In the genomic region with DNA sequence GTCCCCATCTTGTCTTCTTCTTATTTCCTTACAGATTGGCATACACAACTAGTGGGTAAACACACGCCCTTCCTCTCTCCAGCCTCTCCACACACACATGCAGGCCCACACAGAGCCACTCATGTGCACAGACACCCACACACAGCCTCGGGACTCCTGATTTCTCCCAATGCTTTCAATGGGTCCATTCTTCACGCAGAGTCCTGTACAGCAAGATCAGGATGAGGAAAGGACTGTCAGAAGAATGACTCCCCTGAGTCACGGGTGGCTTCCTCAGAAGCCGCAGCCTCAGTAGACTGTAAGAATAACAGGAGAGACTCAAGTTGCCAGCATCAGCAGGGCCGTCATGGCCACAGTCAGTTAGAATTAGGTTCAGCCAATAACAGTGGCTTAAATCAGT, we compare ENCODE assay signal across 28 cellular contexts.
DNase-seq lines count a peak whose midpoint lies in the region; ATAC-seq and TF ChIP-seq lines count a peak whose summit lies in the region.
"Had no signal": no experiment of that assay in that cellular context is flagged by ENCODE, and none has a peak within 500 bp of the region (broad histone marks: within the 10 kb centered on the region; RNA-seq: fewer than 3 reads in every experiment).

No MANE protein-coding gene starts in this region.

- no peak overlapping the region for H3K27ac ChIP-seq in mammary epithelial cell (ENCODE audit: insufficient read depth, low read depth, low read length)
- peak overlapping the region; percentile 24 for H3K27ac ChIP-seq in epithelial cell of prostate
- H3K27ac ChIP-seq in osteoblast (ENCODE audit: low read depth, low read length), result no peak overlapping the region
- H3K27ac ChIP-seq: A549, dorsolateral prefrontal cortex, parathyroid adenoma, right lobe of liver, RWPE1 had no signal

- H4K20me1 ChIP-seq in mammary epithelial cell (ENCODE audit: insufficient read depth, low read length), result no peaks in the 10 kb centered on the region
- no peaks in the 10 kb centered on the region for H4K20me1 ChIP-seq in osteoblast (ENCODE audit: insufficient read depth, low read length)

- POLR2A ChIA-PET in MCF 10A (lab: Yijun Ruan, JAX), result no interaction called here
- POLR2A ChIA-PET in HEK293T (lab: Yijun Ruan, JAX), result no interaction called here

- H3K4me2 ChIP-seq in mammary epithelial cell (ENCODE audit: insufficient read depth, low read depth, low read length) (no peak overlapping the region), osteoblast (ENCODE audit: insufficient read depth, low read length) (no peak overlapping the region)
- H3K4me2 ChIP-seq: A549, GM23338 had no signal

- H3K9ac ChIP-seq in mammary epithelial cell (ENCODE audit: insufficient read depth, low read length), result no peak overlapping the region
- H3K9ac ChIP-seq: parathyroid adenoma had no signal

- intact Hi-C loops in MCF 10A (cut with micrococcal nuclease), result no loop called here
- intact Hi-C loops in mammary epithelial cell (cut with micrococcal nuclease), result no loop called here

- H3K4me1 ChIP-seq in mammary epithelial cell (ENCODE audit: insufficient read depth, low read length) (peaks cover 8% of the 10 kb centered on the region), osteoblast (ENCODE audit: insufficient read depth, low read length) (no peaks in the 10 kb centered on the region)
- H3K4me1 ChIP-seq: A549, parathyroid adenoma, right lobe of liver had no signal

- H2AFZ ChIP-seq in mammary epithelial cell (ENCODE audit: low read depth, low read length) (no peak overlapping the region), osteoblast (ENCODE audit: low read length) (peak overlapping the region; percentile 43)
- H2AFZ ChIP-seq: GM23338, parathyroid adenoma had no signal

- H3K4me3 ChIP-seq in mammary epithelial cell (replicated peaks in 1 of 3; ENCODE audit: insufficient read depth in 1 of 3, low read depth in 2 of 3, low read length in 3 of 3) (no peak overlapping the region), osteoblast (ENCODE audit: insufficient read depth, low read length) (no peak overlapping the region)
- H3K4me3 ChIP-seq: A549, dorsolateral prefrontal cortex, GM23338, lung, right lobe of liver had no signal

- H3K4me1 Mint-ChIP-seq in MCF 10A (ENCODE audit: insufficient read depth, unreplicated experiment) (peaks cover 30% of the 10 kb centered on the region), osteocyte (ENCODE audit: unreplicated experiment) (no peaks in the 10 kb centered on the region)
- no peaks in the 10 kb centered on the region for H3K4me1 Mint-ChIP-seq in activated T-cell treated with anti-CD3 and anti-CD28 coated beads, Interleukin-2, amount 50 U/mL, for 4 hours (ENCODE audit: low read depth)
- H3K4me1 Mint-ChIP-seq: activated CD4-positive, alpha-beta memory T cell treated with anti-CD3 and anti-CD28 coated beads, Interleukin-2, amount 10 ng/mL, durations not matched to agents 7 days and 5 days; activated naive CD8-positive, alpha-beta T cell treated with anti-CD3 and anti-CD28 coated beads for 36 hours; CD4-positive, alpha-beta memory T cell; GM23338; stimulated activated effector memory CD8-positive, alpha-beta T cell treated with anti-CD3 and anti-CD28 coated beads, Interleukin-12 subunit alpha, Interleukin-12 subunit beta, amount 100 ng/mL, for 72 hours had no signal

- no peak for ATAC-seq in activated T-cell treated with anti-CD3 and anti-CD28 coated beads, Interleukin-2, amount 50 U/mL, for 4 hours
- ATAC-seq: A549; activated CD4-positive, CD25-positive, alpha-beta regulatory T cell treated with anti-CD3 and anti-CD28 coated beads, Interleukin-2, amount 50 U/mL, for 24 hours; GM23338; stimulated activated effector memory CD8-positive, alpha-beta T cell treated with anti-CD3 and anti-CD28 coated beads, Interleukin-12 subunit alpha, Interleukin-12 subunit beta, amount 100 ng/mL, for 72 hours had no signal

- H3K27ac Mint-ChIP-seq in MCF 10A (ENCODE audit: low read depth, unreplicated experiment), result peak overlapping the region; percentile 78
- H3K27ac Mint-ChIP-seq in osteocyte (ENCODE audit: unreplicated experiment), result no peak overlapping the region
- H3K27ac Mint-ChIP-seq: activated CD4-positive, alpha-beta memory T cell treated with anti-CD3 and anti-CD28 coated beads, Interleukin-2, amount 10 ng/mL, durations not matched to agents 7 days and 5 days; activated naive CD8-positive, alpha-beta T cell treated with anti-CD3 and anti-CD28 coated beads for 36 hours; CD4-positive, alpha-beta memory T cell; GM23338; nephron progenitor cell; stimulated activated effector memory CD8-positive, alpha-beta T cell treated with anti-CD3 and anti-CD28 coated beads, Interleukin-12 subunit alpha, Interleukin-12 subunit beta, amount 100 ng/mL, for 72 hours had no signal

- peaks cover 8% of the 10 kb centered on the region for H3K9me3 Mint-ChIP-seq in MCF 10A (ENCODE audit: unreplicated experiment)
- peaks cover 16% of the 10 kb centered on the region for H3K9me3 Mint-ChIP-seq in osteocyte (ENCODE audit: unreplicated experiment)
- no peaks in the 10 kb centered on the region for H3K9me3 Mint-ChIP-seq in activated T-cell treated with anti-CD3 and anti-CD28 coated beads, Interleukin-2, amount 50 U/mL, for 4 hours
- H3K9me3 Mint-ChIP-seq: activated CD4-positive, alpha-beta memory T cell treated with anti-CD3 and anti-CD28 coated beads, Interleukin-2, amount 10 ng/mL, durations not matched to agents 7 days and 5 days; activated naive CD8-positive, alpha-beta T cell treated with anti-CD3 and anti-CD28 coated beads for 36 hours; CD4-positive, alpha-beta memory T cell; GM23338; stimulated activated effector memory CD8-positive, alpha-beta T cell treated with anti-CD3 and anti-CD28 coated beads, Interleukin-12 subunit alpha, Interleukin-12 subunit beta, amount 100 ng/mL, for 72 hours had no signal

- no TSS peak for BruUV-seq in MCF 10A (replicated peaks; lab: Mats Ljungman, UMichigan)
- BruUV-seq in mammary epithelial cell (replicated peaks; lab: Mats Ljungman, UMichigan), result no TSS peak

- DNase-seq in MCF 10A (ENCODE audit: unreplicated experiment) (no peak), mammary epithelial cell (no peak), epithelial cell of prostate (ENCODE audit: low read depth, low spot score) (no peak), osteoblast (ENCODE audit: insufficient read length, low spot score, missing footprints) (peak; percentile 70), NCI-H446 treated with DMSO at 0.1 percent for 48 hours (lab: John Stamatoyannopoulos, UW) (no peak), HEK293T (ENCODE audit: extremely low spot score) (no peak), osteocyte (ENCODE audit: extremely low spot score, unreplicated experiment) (no peak)
- DNase-seq in activated T-cell treated with anti-CD3 and anti-CD28 coated beads, Interleukin-2, amount 50 U/mL, for 4 hours, result no peak
- DNase-seq: activated CD4-positive, alpha-beta memory T cell treated with anti-CD3 and anti-CD28 coated beads, Interleukin-2, amount 10 ng/mL, durations not matched to agents 7 days and 5 days; activated naive CD8-positive, alpha-beta T cell treated with anti-CD3 and anti-CD28 coated beads for 36 hours; AML-193; CD4-positive, alpha-beta memory T cell; cerebellar nuclear complex; DMS 273 treated with DMSO at 0.1 percent for 48 hours; NCI-H187; NCI-H526 treated with DMSO at 0.1 percent for 48 hours; nephron progenitor cell; stimulated activated CD4-positive, alpha-beta T cell treated with anti-CD3 and anti-CD28 coated beads, Interleukin-4, amount 100 ng/mL, for 24 hours; T-helper 1 cell had no signal

- dilution Hi-C loops in mammary epithelial cell (cut with HindIII; ENCODE audit: low sequenced_read_pairs), result no loop called here

- no peaks in the 10 kb centered on the region for H3K79me2 ChIP-seq in mammary epithelial cell (ENCODE audit: insufficient read depth, low read length)
- H3K79me2 ChIP-seq in osteoblast (ENCODE audit: insufficient read depth, low read length), result no peaks in the 10 kb centered on the region
- H3K79me2 ChIP-seq: parathyroid adenoma had no signal

- CTCF ChIA-PET in MCF 10A (lab: Yijun Ruan, JAX) (no interaction called here), mammary epithelial cell (lab: Charles Lee; ENCODE audit: low non-redundant PET) (no interaction called here), HEK293T (lab: Yijun Ruan, JAX) (no interaction called here)

- H3K27me3 ChIP-seq in mammary epithelial cell (ENCODE audit: insufficient read depth, low read length), result no peaks in the 10 kb centered on the region
- H3K27me3 ChIP-seq in osteoblast (ENCODE audit: insufficient read depth, low read length), result no peaks in the 10 kb centered on the region
- H3K27me3 ChIP-seq: right lobe of liver had no signal

- in situ Hi-C loops in mammary epithelial cell (cut with MboI; ENCODE audit: low sequenced_read_pairs in 2 of 2), result no loop called here

- TF ChIP-seq CTCF in MCF 10A (IDR thresholded peaks at IDR 0.05; ENCODE audit: unreplicated experiment), result no peak
- no peak for TF ChIP-seq CTCF in mammary epithelial cell (conservative IDR thresholded peaks at IDR 0.05 in 1 of 2, IDR thresholded peaks at IDR 0.05 in 1 of 2; ENCODE audit: extremely low read depth in 1 of 2, insufficient read depth in 1 of 2, low read depth in 1 of 2, low read length in 2 of 2)
- TF ChIP-seq CTCF in osteoblast (IDR thresholded peaks at IDR 0.05; ENCODE audit: extremely low read depth, low read depth, low read length), result no peak
- TF ChIP-seq CTCF in osteocyte (IDR thresholded peaks at IDR 0.05), result no peak

- no peaks in the 10 kb centered on the region for H3K36me3 ChIP-seq in mammary epithelial cell (ENCODE audit: insufficient read depth, low read length)
- no peaks in the 10 kb centered on the region for H3K36me3 ChIP-seq in osteoblast (ENCODE audit: insufficient read depth, low read length)
- H3K36me3 ChIP-seq: right lobe of liver had no signal

- 61% methylated on average over 6 of the region's 6 CpGs for WGBS in mammary epithelial cell (ENCODE audit: low coverage, missing lambda C conversion rate)

- H3K4me3 Mint-ChIP-seq in MCF 10A (ENCODE audit: unreplicated experiment) (no peak overlapping the region), osteocyte (ENCODE audit: unreplicated experiment) (no peak overlapping the region)
- no peak overlapping the region for H3K4me3 Mint-ChIP-seq in activated T-cell treated with anti-CD3 and anti-CD28 coated beads, Interleukin-2, amount 50 U/mL, for 4 hours
- H3K4me3 Mint-ChIP-seq: activated CD4-positive, alpha-beta memory T cell treated with anti-CD3 and anti-CD28 coated beads, Interleukin-2, amount 10 ng/mL, durations not matched to agents 7 days and 5 days; activated naive CD8-positive, alpha-beta T cell treated with anti-CD3 and anti-CD28 coated beads for 36 hours; CD4-positive, alpha-beta memory T cell; GM23338; nephron progenitor cell; stimulated activated effector memory CD8-positive, alpha-beta T cell treated with anti-CD3 and anti-CD28 coated beads, Interleukin-12 subunit alpha, Interleukin-12 subunit beta, amount 100 ng/mL, for 72 hours had no signal

- no peaks in the 10 kb centered on the region for H3K27me3 Mint-ChIP-seq in MCF 10A (ENCODE audit: insufficient read depth, unreplicated experiment)
- H3K27me3 Mint-ChIP-seq in osteocyte (ENCODE audit: unreplicated experiment), result peaks cover 42% of the 10 kb centered on the region
- peaks cover 3% of the 10 kb centered on the region for H3K27me3 Mint-ChIP-seq in activated T-cell treated with anti-CD3 and anti-CD28 coated beads, Interleukin-2, amount 50 U/mL, for 4 hours (ENCODE audit: low read depth)
- H3K27me3 Mint-ChIP-seq: CD4-positive, alpha-beta memory T cell had no signal

- no peaks in the 10 kb centered on the region for H3K36me3 Mint-ChIP-seq in MCF 10A (ENCODE audit: insufficient read depth, unreplicated experiment)
- no peaks in the 10 kb centered on the region for H3K36me3 Mint-ChIP-seq in osteocyte (ENCODE audit: unreplicated experiment)
- H3K36me3 Mint-ChIP-seq in activated T-cell treated with anti-CD3 and anti-CD28 coated beads, Interleukin-2, amount 50 U/mL, for 4 hours (ENCODE audit: insufficient read depth), result no peaks in the 10 kb centered on the region
- H3K36me3 Mint-ChIP-seq: activated naive CD8-positive, alpha-beta T cell treated with anti-CD3 and anti-CD28 coated beads for 36 hours; CD4-positive, alpha-beta memory T cell; stimulated activated effector memory CD8-positive, alpha-beta T cell treated with anti-CD3 and anti-CD28 coated beads, Interleukin-12 subunit alpha, Interleukin-12 subunit beta, amount 100 ng/mL, for 72 hours had no signal

- peaks cover 11% of the 10 kb centered on the region for H3K9me3 ChIP-seq in mammary epithelial cell (replicated peaks; ENCODE audit: insufficient read depth, low read length)
- H3K9me3 ChIP-seq in osteoblast (ENCODE audit: low read depth, low read length), result no peaks in the 10 kb centered on the region
- H3K9me3 ChIP-seq: right lobe of liver had no signal
